In genomic region chr19:58182989-58183821, GRCh38 we compare ENCODE assay signal across 8 cellular contexts. TPM values are rescaled to one million over a fixed set of nuclear protein-coding genes. Genes with fewer than 3 reads are reported as not detected.
DNase-seq lines count a peak whose midpoint lies in the region; ATAC-seq, FAIRE-seq and TF ChIP-seq lines count a peak whose summit lies in the region.

TSS of gene ZNF274 (plus strand) at chr19:58183061. CDS start at chr19:58183966, 905 bp downstream.

- H3K36me3 ChIP-seq in left ventricle myocardium inferior (peaks cover 79% of the 10 kb centered on the region), prostate gland (peaks cover 6 to 8% of the 10 kb centered on the region in 2 donors)

- TF ChIP-seq POLR2A in GM12891 (IDR thresholded peaks at IDR 0.05; ENCODE audit: low read depth, low read length): peak; percentile 48
- peak; percentile 48 for TF ChIP-seq POLR2A in prostate gland (IDR thresholded peaks at IDR 0.05)

- peaks cover 12% of the 10 kb centered on the region for H3K4me1 Mint-ChIP-seq in T-helper 1 cell treated with Interleukin-12 subunit alpha and Interleukin-12 subunit beta and Interleukin-4 antibody, amounts not matched to agents 30 μg/mL and 1 μg/mL, for 36 hours (ENCODE audit: low read depth)

- peak within 1 kb of the TSS; percentile 99 for H3K27ac Mint-ChIP-seq in T-helper 1 cell treated with Interleukin-12 subunit alpha and Interleukin-12 subunit beta and Interleukin-4 antibody, amounts not matched to agents 30 μg/mL and 1 μg/mL, for 36 hours

- under 1% methylated on average over 25 of the region's 80 CpGs for WGBS in prostate gland

- H3K27me3 ChIP-seq in left ventricle myocardium inferior (ENCODE audit: low read depth): no peaks in the 10 kb centered on the region
- H3K27me3 ChIP-seq in prostate gland (replicated peaks; ENCODE audit: insufficient read depth): no peaks in the 10 kb centered on the region

- DNase-seq in GM12891 (ENCODE audit: insufficient read length, low spot score) (peak; percentile 98), NCI-H128 (lab: John Stamatoyannopoulos, UW; ENCODE audit: unreplicated experiment) (peak; percentile 77), amniotic stem cell (lab: John Stamatoyannopoulos, UW) (peak; percentile 68), left ventricle myocardium inferior (peak; percentile 95), prostate gland (ENCODE audit: low spot score) (peak; percentile 89), ureter (ENCODE audit: low spot score) (peak; percentile 96)

- H3K27me3 Mint-ChIP-seq in T-helper 1 cell treated with Interleukin-12 subunit alpha and Interleukin-12 subunit beta and Interleukin-4 antibody, amounts not matched to agents 30 μg/mL and 1 μg/mL, for 36 hours (ENCODE audit: low read depth): no peaks in the 10 kb centered on the region

- H3K4me3 Mint-ChIP-seq in T-helper 1 cell treated with Interleukin-12 subunit alpha and Interleukin-12 subunit beta and Interleukin-4 antibody, amounts not matched to agents 30 μg/mL and 1 μg/mL, for 36 hours: peak within 1 kb of the TSS; percentile 93

- intact Hi-C loops in left ventricle myocardium inferior (cut with micrococcal nuclease) (no loop called here), prostate gland (cut with DNase I) (no loop called here)

- H3K9me3 ChIP-seq in left ventricle myocardium inferior (replicated peaks) (peaks cover 90% of the 10 kb centered on the region), prostate gland (peaks cover 6% of the 10 kb centered on the region)

- FAIRE-seq in GM12891 (lab: Jason Lieb, UNC): peak; percentile 99

- H3K4me1 ChIP-seq in left ventricle myocardium inferior: peaks cover 21% of the 10 kb centered on the region
- H3K4me1 ChIP-seq in prostate gland (replicated peaks): no peaks in the 10 kb centered on the region

- peak; percentile 90 for ATAC-seq in HG02678 (IDR thresholded peaks at IDR 0.05; ENCODE audit: unreplicated experiment)

- H3K27ac ChIP-seq in left ventricle myocardium inferior (replicated peaks) (peak within 1 kb of the TSS; percentile 98), prostate gland (peak within 1 kb of the TSS; percentile 98 to 99)

- TF ChIP-seq CTCF in left ventricle myocardium inferior (IDR thresholded peaks at IDR 0.05; ENCODE audit: borderline replicate concordance): no peak
- TF ChIP-seq CTCF in prostate gland (IDR thresholded peaks at IDR 0.05): peak in 2 of 4 experiments; percentile 4 to 20

- H3K9me3 Mint-ChIP-seq in T-helper 1 cell treated with Interleukin-12 subunit alpha and Interleukin-12 subunit beta and Interleukin-4 antibody, amounts not matched to agents 30 μg/mL and 1 μg/mL, for 36 hours: peaks cover 53% of the 10 kb centered on the region

- H3K36me3 Mint-ChIP-seq in T-helper 1 cell treated with Interleukin-12 subunit alpha and Interleukin-12 subunit beta and Interleukin-4 antibody, amounts not matched to agents 30 μg/mL and 1 μg/mL, for 36 hours (ENCODE audit: low read depth): peaks cover 48% of the 10 kb centered on the region

- peak within 1 kb of the TSS; percentile 82 for H3K4me3 ChIP-seq in left ventricle myocardium inferior
- peak within 1 kb of the TSS; percentile 91 to 94 for H3K4me3 ChIP-seq in prostate gland

TF ChIP-seq in GM12891, 5 proteins besides CTCF, POLR2A, EP300 and RAD21:
- TF ChIP-seq POLR2AphosphoS5 (IDR thresholded peaks at IDR 0.05; ENCODE audit: low read depth, low read length) (peak; percentile 57; the same call in 1 of the 2 replicates), TAF1 (IDR thresholded peaks at IDR 0.05; ENCODE audit: low read depth, low read length) (no peak; the same call in 1 of the 2 replicates), PAX5 (IDR thresholded peaks at IDR 0.05; ENCODE audit: insufficient read depth, low read length, severe bottlenecking) (peak; percentile 23), POU2F2 (IDR thresholded peaks at IDR 0.05; ENCODE audit: low read depth, low read length) (no peak), SPI1 (IDR thresholded peaks at IDR 0.05; ENCODE audit: low read depth, low read length) (no peak; the same call in 1 of the 2 replicates)

RNA-seq across cellular contexts. Expression of gene ZNF274, which starts in this region (rescaled TPM):
- 14.1 TPM for polyA plus RNA-seq in GM12891 (2012; ENCODE audit: low read depth, missing spikeins)
- total RNA-seq in left ventricle myocardium inferior (19.3 TPM), prostate gland (10 to 100 TPM; 34.5 to 34.7 TPM), ureter (29.7 TPM)

Comparison
In these comparisons a context has a peak if more than half of its experiments do, and no peak if none do; other contexts are left out.
1. Peak in every context shown above with its lines: DNase-seq, ATAC-seq, H3K4me3 ChIP-seq and H3K27ac ChIP-seq.